Comparison of ENCODE assay signal across 26 cellular contexts in the genomic region with DNA sequence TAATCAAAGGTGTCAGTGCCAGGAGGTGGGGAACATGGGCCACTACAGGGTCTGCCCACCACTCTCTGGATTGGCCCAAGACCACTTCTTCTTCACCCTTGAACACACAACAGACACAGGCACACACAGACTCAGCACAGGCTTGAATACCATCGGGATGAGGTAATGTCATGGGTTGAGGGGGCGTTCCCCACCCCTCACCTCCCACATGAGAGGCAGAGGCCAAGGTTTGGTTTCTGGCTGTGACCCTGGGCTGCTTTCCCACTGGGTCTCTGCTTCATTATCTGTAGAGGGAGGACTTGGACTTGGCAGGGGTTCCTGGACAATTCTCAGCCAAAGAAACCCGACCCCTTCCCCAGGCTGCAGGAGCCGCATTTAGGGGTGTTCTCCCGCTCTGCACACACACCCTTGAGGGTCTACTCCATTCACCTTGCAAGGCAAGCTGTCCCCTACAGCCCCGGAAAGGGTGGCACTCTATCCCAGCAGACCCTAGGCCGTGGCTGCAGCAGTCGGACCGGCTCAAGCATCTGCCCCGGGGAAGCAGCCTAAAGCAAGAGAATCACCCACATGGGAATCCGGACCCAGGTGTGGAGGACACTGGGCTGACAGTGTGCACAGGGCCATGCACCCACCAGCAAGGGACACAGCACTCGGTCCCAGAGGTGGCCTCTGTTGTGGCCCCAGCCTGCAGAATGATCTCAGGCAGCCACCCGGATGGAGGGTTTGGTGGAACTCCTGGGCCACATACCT.
DNase-seq lines count a peak whose midpoint lies in the region; ATAC-seq and TF ChIP-seq lines count a peak whose summit lies in the region.
"Had no signal": no experiment of that assay in that cellular context is flagged by ENCODE, and none has a peak within 500 bp of the region (broad histone marks: within the 10 kb centered on the region; RNA-seq: fewer than 3 reads in every experiment).

No MANE protein-coding gene starts in this region.

- H3K27ac ChIP-seq in osteoblast (ENCODE audit: low read depth, low read length): no peak overlapping the region
- H3K27ac ChIP-seq: adrenal gland, esophagus muscularis mucosa, psoas muscle had no signal

- H3K4me3 ChIP-seq in fibroblast of villous mesenchyme (ENCODE audit: low read depth, low read length): no peak overlapping the region
- no peak overlapping the region for H3K4me3 ChIP-seq in osteoblast (ENCODE audit: insufficient read depth, low read length)
- H3K4me3 ChIP-seq: adrenal gland, esophagus muscularis mucosa, psoas muscle had no signal

- no peak overlapping the region for H2AFZ ChIP-seq in osteoblast (ENCODE audit: low read length)

- TF ChIP-seq CTCF in fibroblast of villous mesenchyme (IDR thresholded peaks at IDR 0.05; ENCODE audit: insufficient read depth, low read depth, low read length) (no peak), osteoblast (IDR thresholded peaks at IDR 0.05; ENCODE audit: extremely low read depth, low read depth, low read length) (no peak)

- H3K36me3 ChIP-seq in osteoblast (ENCODE audit: insufficient read depth, low read length): no peaks in the 10 kb centered on the region
- H3K36me3 ChIP-seq: adrenal gland, esophagus muscularis mucosa had no signal

- no peaks in the 10 kb centered on the region for H4K20me1 ChIP-seq in osteoblast (ENCODE audit: insufficient read depth, low read length)

- H3K79me2 ChIP-seq in osteoblast (ENCODE audit: insufficient read depth, low read length): no peaks in the 10 kb centered on the region

- peaks cover 16% of the 10 kb centered on the region for H3K4me1 ChIP-seq in osteoblast (ENCODE audit: insufficient read depth, low read length)
- H3K4me1 ChIP-seq: adrenal gland had no signal

- DNase-seq in Daoy (ENCODE audit: low read depth) (peak; percentile 60), M059J (ENCODE audit: low read depth) (peak; percentile 13), fibroblast of villous mesenchyme (ENCODE audit: low read depth) (peak; percentile 53), osteoblast (ENCODE audit: insufficient read length, low spot score, missing footprints) (peak; percentile 81), iPS-NIHi7 (ENCODE audit: extremely low spot score) (no peak)
- no peak for DNase-seq in activated CD4-positive, CD25-positive, alpha-beta regulatory T cell (lab: John Stamatoyannopoulos, UW)
- DNase-seq: activated CD4-positive, alpha-beta T cell treated with anti-CD3 and anti-CD28 coated beads, Interleukin-2, amount 50 U/mL, for 1 hour; activated CD8-positive, alpha-beta memory T cell treated with anti-CD3 and anti-CD28 coated beads, Interleukin-2, amount 50 U/mL, for 48 hours; activated effector memory CD4-positive, alpha-beta T cell treated with anti-CD3 and anti-CD28 coated beads, Interleukin-2, amount 50 U/mL, for 16 hours; adrenal gland; CD4-positive, alpha-beta memory T cell; central memory CD4-positive, alpha-beta T cell; effector CD8-positive, alpha-beta T cell; kidney; midbrain; NCI-H146; NCI-H2171; NCI-H526 treated with DMSO at 0.1 percent for 48 hours; nephron progenitor cell; psoas muscle; SHP77 treated with DMSO at 0.1 percent for 48 hours; stimulated activated CD4-positive, alpha-beta T cell treated with anti-CD3 and anti-CD28 coated beads, Interleukin-12 subunit alpha, Interleukin-12 subunit beta, amount 100 ng/mL, for 4 hours; T-helper 1 cell had no signal

- peaks cover 18% of the 10 kb centered on the region for H3K27me3 ChIP-seq in osteoblast (ENCODE audit: insufficient read depth, low read length)
- H3K27me3 ChIP-seq: adrenal gland had no signal

- ATAC-seq in GM21360 (IDR thresholded peaks at IDR 0.05; ENCODE audit: unreplicated experiment) (no peak), HG03196 (IDR thresholded peaks at IDR 0.05; ENCODE audit: unreplicated experiment) (no peak)

- no peaks in the 10 kb centered on the region for H3K9me3 ChIP-seq in osteoblast (ENCODE audit: low read depth, low read length)
- H3K9me3 ChIP-seq: adrenal gland, esophagus muscularis mucosa, psoas muscle had no signal

- H3K4me2 ChIP-seq in osteoblast (ENCODE audit: insufficient read depth, low read length): no peak overlapping the region

Comparison
In these comparisons a context has a peak if more than half of its experiments do, and no peak if none do; other contexts are left out.
1. DNase-seq: peak in Daoy (single experiment), M059J (single experiment), fibroblast of villous mesenchyme (single experiment) and osteoblast (single experiment); none in iPS-NIHi7 (single experiment) and activated CD4-positive, CD25-positive, alpha-beta regulatory T cell (0 of 4).